In the genomic region with DNA sequence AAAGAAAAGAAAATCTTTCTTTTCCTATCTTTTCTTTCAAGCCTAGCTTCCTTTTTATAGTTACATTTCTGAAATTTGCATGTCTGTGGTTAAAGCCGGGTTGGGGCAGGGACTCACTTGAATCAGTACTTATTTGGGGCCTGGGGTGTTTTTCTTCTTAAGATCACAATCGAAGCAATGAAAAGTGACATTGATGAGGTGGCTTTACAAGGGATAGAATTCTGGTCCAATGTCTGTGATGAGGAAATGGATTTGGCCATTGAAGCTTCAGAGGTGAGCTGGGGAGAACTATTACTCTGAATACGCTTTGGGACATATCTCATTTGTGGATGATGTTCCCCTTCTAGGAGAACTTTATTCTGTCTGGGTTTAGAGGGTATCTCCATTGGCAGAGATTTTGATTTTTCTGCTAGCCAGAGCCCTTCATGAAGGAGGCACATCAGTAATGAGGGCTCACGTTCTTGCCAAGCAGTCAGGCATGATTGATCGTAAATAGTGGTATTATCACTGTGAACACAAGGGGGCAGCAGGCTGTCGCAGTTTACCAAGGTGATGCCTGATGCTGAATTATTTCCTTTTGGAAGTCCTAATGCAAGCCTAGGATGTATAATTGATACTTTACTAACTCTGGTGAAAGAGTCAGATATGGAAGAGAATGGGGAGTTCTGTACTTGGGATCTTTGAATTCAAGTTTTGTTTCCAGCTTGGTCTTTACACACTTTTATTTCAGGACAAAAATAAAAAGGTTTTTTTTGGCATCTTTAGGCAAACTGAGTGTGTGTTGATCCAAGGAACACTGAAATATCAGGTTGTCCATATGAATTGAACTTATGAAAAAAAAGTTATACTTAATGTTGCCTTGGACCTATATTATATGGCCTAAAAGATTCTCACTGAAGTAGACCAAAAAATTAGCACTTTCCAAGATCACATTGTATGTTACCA, we compare ENCODE assay signal across 8 cellular contexts. TPM values are rescaled to one million over a fixed set of nuclear protein-coding genes. Genes with fewer than 3 reads are reported as not detected.
A peak's percentile ranks its signal among the peaks of the same experiment; 100 is the strongest.
DNase-seq lines count a peak whose midpoint lies in the region; ATAC-seq and TF ChIP-seq lines count a peak whose summit lies in the region.

No MANE protein-coding gene starts in this region.

- H3K27ac ChIP-seq in BLaER1 (no peak overlapping the region), HCT116 (ENCODE audit: low read depth, low read length) (0 out of 2 replicates have a peak overlapping the region, but pooled peaks have one; percentile 0)

- BruUV-seq in HCT116 (replicated peaks; lab: Mats Ljungman, UMichigan) = no TSS peak

- H3K4me3 Mint-ChIP-seq in activated CD4-positive, alpha-beta T cell treated with anti-CD3 and anti-CD28 coated beads, Interleukin-2, amount 10 ng/mL, durations not matched to agents 24 days and 14 days = peak overlapping the region; percentile 15
- peak overlapping the region; percentile 81 for H3K4me3 Mint-ChIP-seq in memory B cell

- 0 out of 2 replicates have a peak overlapping the region, but pooled peaks have one; percentile 11 for H3K9ac ChIP-seq in BLaER1
- no peak overlapping the region for H3K9ac ChIP-seq in HCT116 (ENCODE audit: low read length)

- no peaks in the 10 kb centered on the region for H3K9me3 Mint-ChIP-seq in activated CD4-positive, alpha-beta T cell treated with anti-CD3 and anti-CD28 coated beads, Interleukin-2, amount 10 ng/mL, durations not matched to agents 24 days and 14 days
- H3K9me3 Mint-ChIP-seq in memory B cell = no peaks in the 10 kb centered on the region

- H3K9me3 ChIP-seq in BLaER1 = no peaks in the 10 kb centered on the region
- H3K9me3 ChIP-seq in HCT116 (ENCODE audit: control insufficient read depth in 1 of 2, insufficient read depth in 1 of 2, low read depth in 1 of 2, low read length in 2 of 2) = no peaks in the 10 kb centered on the region

- intact Hi-C loops in HCT116 (cut with micrococcal nuclease) = loop anchor here (1.0 to 2.0 kb wide), 2 partner anchors 79 to 138 kb away; no protein-coding TSS in a partner anchor
- intact Hi-C loops in activated CD4-positive, alpha-beta T cell treated with anti-CD3 and anti-CD28 coated beads, Interleukin-2, amount 10 ng/mL, durations not matched to agents 24 days and 14 days (cut with micrococcal nuclease) = loop anchor here (1.0 to 5.0 kb wide), 3 partner anchors 53 to 138 kb away; partner anchors contain the start of gene TBX21

- CTCF ChIA-PET in HCT116 (lab: Charles Lee) = interaction anchor here (0.8 to 2.5 kb wide), 10 partner anchors 8 to 138 kb away, joined by 3 to 11 read pairs (median 4); partner anchors contain the start of gene KPNB1

- H3K36me3 Mint-ChIP-seq in activated CD4-positive, alpha-beta T cell treated with anti-CD3 and anti-CD28 coated beads, Interleukin-2, amount 10 ng/mL, durations not matched to agents 24 days and 14 days (ENCODE audit: low read depth) = peaks cover 73% of the 10 kb centered on the region
- H3K36me3 Mint-ChIP-seq in memory B cell = peaks cover 24% of the 10 kb centered on the region

- RAD21 ChIA-PET in HCT116 (lab: Charles Lee; ENCODE audit: low non-redundant PET in 1 of 2, low total read pairs in 2 of 2, uncharacterized antibody in 2 of 2, unreplicated experiment in 2 of 2) = interaction anchor here in 1 of 2 experiments (1.0 kb wide), 1 partner anchor 15 kb away, joined by 3 read pairs; no protein-coding TSS in a partner anchor

- H3K36me3 ChIP-seq in BLaER1 = peaks cover 96% of the 10 kb centered on the region
- peaks cover 83 to 89% of the 10 kb centered on the region in 2 experiments for H3K36me3 ChIP-seq in HCT116 (ENCODE audit: control insufficient read depth in 1 of 2, insufficient read depth in 2 of 2, low read length in 2 of 2)

- TF ChIP-seq RAD21 in HCT116 (IDR thresholded peaks at IDR 0.05; ENCODE audit: low read depth) = peak; percentile 74

- peaks cover 29% of the 10 kb centered on the region for H3K4me1 ChIP-seq in BLaER1
- H3K4me1 ChIP-seq in HCT116 (ENCODE audit: control insufficient read depth in 1 of 2, insufficient read depth in 2 of 2, low read length in 2 of 2) = no peaks in the 10 kb centered on the region

- DNase-seq in HCT116 (ENCODE audit: low read depth, low spot score) = peak; percentile 48
- DNase-seq in NCI-H510A (lab: John Stamatoyannopoulos, UW) = peak; percentile 24
- DNase-seq in activated CD4-positive, alpha-beta T cell treated with anti-CD3 and anti-CD28 coated beads, Interleukin-2, amount 10 ng/mL, durations not matched to agents 24 days and 14 days = peak; percentile 89
- peak; percentile 46 to 69 for DNase-seq in dermis microvascular lymphatic vessel endothelial cell (ENCODE audit: low read depth in 2 of 2)
- peak; percentile 62 to 65 for DNase-seq in memory B cell (ENCODE audit: low spot score in 2 of 2)
- peak; percentile 22 to 27 for DNase-seq in stimulated activated CD8-positive, alpha-beta memory T cell treated with anti-CD3 and anti-CD28 coated beads, Interleukin-4, amount 100 ng/mL, for 1 hour (ENCODE audit: low read depth in 2 of 2, low spot score in 1 of 2)

- peak overlapping the region; percentile 77 for H3K27ac Mint-ChIP-seq in activated CD4-positive, alpha-beta T cell treated with anti-CD3 and anti-CD28 coated beads, Interleukin-2, amount 10 ng/mL, durations not matched to agents 24 days and 14 days
- H3K27ac Mint-ChIP-seq in memory B cell = peak overlapping the region; percentile 94

- peaks cover 36% of the 10 kb centered on the region for H3K4me1 Mint-ChIP-seq in activated CD4-positive, alpha-beta T cell treated with anti-CD3 and anti-CD28 coated beads, Interleukin-2, amount 10 ng/mL, durations not matched to agents 24 days and 14 days
- H3K4me1 Mint-ChIP-seq in memory B cell = peaks cover 12% of the 10 kb centered on the region

- H4K20me1 ChIP-seq in BLaER1 (peaks cover 88% of the 10 kb centered on the region), HCT116 (ENCODE audit: insufficient read depth) (peaks cover 36% of the 10 kb centered on the region)

- POLR2A ChIA-PET in HCT116 (lab: Charles Lee) = interaction anchor here (1.3 to 2.7 kb wide), 3 partner anchors 12 to 28 kb away, joined by 3 to 12 read pairs (median 5); partner anchors contain the start of gene KPNB1

- H3K79me2 ChIP-seq in HCT116 (ENCODE audit: insufficient read depth, low read length) = peaks cover 94% of the 10 kb centered on the region

- no peaks in the 10 kb centered on the region for H3K27me3 Mint-ChIP-seq in activated CD4-positive, alpha-beta T cell treated with anti-CD3 and anti-CD28 coated beads, Interleukin-2, amount 10 ng/mL, durations not matched to agents 24 days and 14 days
- no peaks in the 10 kb centered on the region for H3K27me3 Mint-ChIP-seq in memory B cell

- ATAC-seq in HCT116 = peak; percentile 88
- ATAC-seq in memory B cell (ENCODE audit: low read depth) = peak; percentile 56
- no peak for ATAC-seq in GM19452 (IDR thresholded peaks at IDR 0.05; ENCODE audit: unreplicated experiment)

- peak; percentile 71 to 97 (median 87) for TF ChIP-seq CTCF in HCT116 (IDR thresholded peaks at IDR 0.05 in 2 of 3, conservative IDR thresholded peaks at IDR 0.05 in 1 of 3; ENCODE audit: borderline replicate concordance in 1 of 3, insufficient read depth in 1 of 3, low read depth in 2 of 3, low read length in 2 of 3)

- no peak for TF ChIP-seq POLR2A in HCT116 (IDR thresholded peaks at IDR 0.05; ENCODE audit: borderline replicate concordance, extremely low read depth, insufficient read depth, insufficient read length)

- H3K27me3 ChIP-seq in BLaER1 (no peaks in the 10 kb centered on the region), HCT116 (ENCODE audit: insufficient read depth, low read length) (no peaks in the 10 kb centered on the region)

- H3K4me3 ChIP-seq in BLaER1 (no peak overlapping the region), HCT116 (replicated peaks in 1 of 2; ENCODE audit: low read depth in 1 of 2, low read length in 2 of 2) (no peak overlapping the region)

- no peaks in the 10 kb centered on the region for H3K9me2 ChIP-seq in HCT116 (ENCODE audit: insufficient read depth)

- no peak overlapping the region for H2AFZ ChIP-seq in HCT116 (ENCODE audit: low read depth, low read length, poor library complexity, severe bottlenecking)

- peak overlapping the region; percentile 57 for H3K4me2 ChIP-seq in BLaER1
- no peak overlapping the region for H3K4me2 ChIP-seq in HCT116 (ENCODE audit: low read length)

TF ChIP-seq in HCT116, 20 proteins besides CTCF, POLR2A, EP300 and RAD21:
- no peak for TF ChIP-seq EGR1 (IDR thresholded peaks at IDR 0.05; ENCODE audit: low read depth)
- TF ChIP-seq SIN3A (IDR thresholded peaks at IDR 0.05; ENCODE audit: low read depth) = peak; percentile 31; the same call in 1 of the 2 replicates

RNA-seq across cellular contexts. Expression of gene KPNB1, which starts 14.6 kb away (rescaled TPM):
- 526 TPM for total RNA-seq in HCT116 (2021; ENCODE audit: unreplicated experiment)
- 233 and 294 TPM in 2 replicates for polyA plus RNA-seq in HCT116 (2012)
- 727 and 736 TPM in 2 replicates for total RNA-seq in activated CD4-positive, alpha-beta T cell treated with anti-CD3 and anti-CD28 coated beads, Interleukin-2, amount 10 ng/mL, durations not matched to agents 24 days and 14 days
- total RNA-seq in dermis microvascular lymphatic vessel endothelial cell = 285 and 367 TPM in 2 replicates

RNA-seq across cellular contexts. Expression of gene TBKBP1, which starts 29.7 kb away (rescaled TPM):
- 12.4 TPM for total RNA-seq in HCT116 (2021; ENCODE audit: unreplicated experiment)
- polyA plus RNA-seq in HCT116 (2012) = 14.0 and 15.6 TPM in 2 replicates
- total RNA-seq in activated CD4-positive, alpha-beta T cell treated with anti-CD3 and anti-CD28 coated beads, Interleukin-2, amount 10 ng/mL, durations not matched to agents 24 days and 14 days = 9.3 and 10.9 TPM in 2 replicates
- 6.8 and 8.5 TPM in 2 replicates for total RNA-seq in dermis microvascular lymphatic vessel endothelial cell

Comparison
In these comparisons a context has a peak if more than half of its experiments do, and no peak if none do; other contexts are left out.
1. DNase-seq: peak in every context shown above with its lines; median percentile 89 in activated CD4-positive, alpha-beta T cell treated with anti-CD3 and anti-CD28 coated beads, Interleukin-2, amount 10 ng/mL, durations not matched to agents 24 days and 14 days; 64 in memory B cell; 58 in dermis microvascular lymphatic vessel endothelial cell; 48 in HCT116; 24 in stimulated activated CD8-positive, alpha-beta memory T cell treated with anti-CD3 and anti-CD28 coated beads, Interleukin-4, amount 100 ng/mL, for 1 hour; 24 in NCI-H510A.